ENCODE assay signal across 21 cellular contexts in the genomic region with DNA sequence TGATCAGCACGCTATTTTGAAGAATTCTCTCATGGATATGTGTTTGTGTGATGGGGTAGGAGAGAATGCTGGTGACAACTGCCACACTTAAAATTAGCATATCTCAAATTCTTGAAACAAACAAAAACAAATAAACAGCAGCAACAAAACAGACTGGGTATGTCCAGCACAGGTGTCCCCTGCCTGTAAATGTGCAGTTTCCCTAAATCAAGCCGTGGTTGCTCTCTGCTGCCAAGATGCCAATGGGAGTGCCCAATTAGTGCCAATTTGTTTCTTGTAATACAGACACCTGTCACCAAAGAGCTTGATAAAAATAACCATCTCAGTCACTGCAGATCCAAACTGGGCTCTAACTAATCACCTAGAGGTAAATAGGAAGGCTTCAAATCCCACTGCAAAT.
"Had no signal": no experiment of that assay in that cellular context is flagged by ENCODE, and none has a peak within 500 bp of the region (broad histone marks: within the 10 kb centered on the region; RNA-seq: fewer than 3 reads in every experiment).

No MANE protein-coding gene starts in this region.

- H3K36me3 ChIP-seq: left ventricle myocardium inferior, right lobe of liver, tibial nerve, upper lobe of right lung, vagina had no signal

- H3K27me3 ChIP-seq: foreskin keratinocyte, right lobe of liver, testis, tibial nerve, upper lobe of right lung, vagina had no signal

- H3K4me3 ChIP-seq: hepatocyte, left ventricle myocardium inferior, lung, psoas muscle, right lobe of liver, testis, tibial nerve, upper lobe of right lung, vagina had no signal

- ATAC-seq: foreskin keratinocyte; left cardiac atrium; naive thymus-derived CD4-positive, alpha-beta T cell; right lobe of liver; stimulated activated memory B cell treated with anti-CD40 and anti-IgM and Interleukin-4, amounts not matched to agents 10 μg/mL and 1 μg/mL and 100 μg/mL, for 72 hours; stimulated activated naive CD8-positive, alpha-beta T cell treated with anti-CD3 and anti-CD28 coated beads, Interleukin-15, amount 100 ng/mL, for 72 hours had no signal

- H2AFZ ChIP-seq: hepatocyte, parathyroid adenoma had no signal

- H3K9me3 ChIP-seq: psoas muscle, right lobe of liver, testis, tibial nerve, upper lobe of right lung, vagina had no signal

- H3K9ac ChIP-seq: parathyroid adenoma had no signal

- H3K27ac ChIP-seq: foreskin keratinocyte, hepatocyte, left ventricle myocardium inferior, parathyroid adenoma, psoas muscle, right lobe of liver, testis, tibial nerve, upper lobe of right lung, vagina had no signal

- DNase-seq: dermis blood vessel endothelial cell; foreskin keratinocyte; kidney; left cardiac atrium; left ventricle myocardium inferior; mesenchymal stem cell; midbrain; naive thymus-derived CD4-positive, alpha-beta T cell; nephron progenitor cell; psoas muscle; right lobe of liver; stimulated activated CD4-positive, alpha-beta T cell treated with anti-CD3 and anti-CD28 coated beads, Interleukin-4, amount 100 ng/mL, for 1 hour; stimulated activated naive CD8-positive, alpha-beta T cell treated with anti-CD3 and anti-CD28 coated beads, Interleukin-15, amount 100 ng/mL, for 72 hours; testis; upper lobe of right lung had no signal

- FAIRE-seq: kidney had no signal

- H3K79me2 ChIP-seq: hepatocyte, parathyroid adenoma had no signal

- H3K4me2 ChIP-seq: hepatocyte had no signal

- H3K4me1 ChIP-seq: foreskin keratinocyte, left ventricle myocardium inferior, parathyroid adenoma, right lobe of liver, testis, tibial nerve, upper lobe of right lung, vagina had no signal
